21 cellular contexts compared by ENCODE assay signal in genomic region chr1:46425740-46426139, GRCh38.
"Had no signal": no experiment of that assay in that cellular context is flagged by ENCODE, and none has a peak within 500 bp of the region (broad histone marks: within the 10 kb centered on the region; RNA-seq: fewer than 3 reads in every experiment).

No MANE protein-coding gene starts in this region.

- H3K9me3 ChIP-seq: esophagus squamous epithelium, gastrocnemius medialis, sigmoid colon, thoracic aorta, vagina had no signal

- H3K27me3 ChIP-seq: vagina had no signal

- H3K36me3 ChIP-seq: esophagus squamous epithelium, gastrocnemius medialis, sigmoid colon, thoracic aorta, vagina had no signal

- H3K4me3 Mint-ChIP-seq: activated naive CD4-positive, alpha-beta T cell treated with anti-CD3 and anti-CD28 coated beads, Interleukin-2, amount 10 ng/mL, durations not matched to agents 7 days and 5 days; brain; type B pancreatic cell had no signal

- H3K36me3 Mint-ChIP-seq: activated naive CD4-positive, alpha-beta T cell treated with anti-CD3 and anti-CD28 coated beads, Interleukin-2, amount 10 ng/mL, durations not matched to agents 7 days and 5 days; brain; type B pancreatic cell had no signal

- H3K4me1 ChIP-seq: esophagus squamous epithelium, gastrocnemius medialis, sigmoid colon, vagina had no signal

- DNase-seq: activated CD4-positive, alpha-beta T cell treated with anti-CD3 and anti-CD28 coated beads for 1 hour; activated CD4-positive, alpha-beta T cell treated with anti-CD3 and anti-CD28 coated beads, Interleukin-2, amount 50 U/mL, for 4 hours; activated effector memory CD4-positive, alpha-beta T cell treated with anti-CD3 and anti-CD28 coated beads, Interleukin-2, amount 50 U/mL, for 16 hours; activated naive CD4-positive, alpha-beta T cell treated with anti-CD3 and anti-CD28 coated beads, Interleukin-2, amount 10 ng/mL, durations not matched to agents 7 days and 5 days; activated T-cell treated with anti-CD3 and anti-CD28 coated beads, Interleukin-2, amount 50 U/mL, for 48 hours; aorta; caudate nucleus; effector memory CD4-positive, alpha-beta T cell; esophagus squamous epithelium; gastrocnemius medialis; mesenchymal stem cell; occipital lobe; sigmoid colon; stimulated activated CD4-positive, alpha-beta T cell treated with anti-CD3 and anti-CD28 coated beads, Interleukin-4, amount 100 ng/mL, for 1 hour; stimulated activated naive CD4-positive, alpha-beta T cell treated with Interleukin-2 at 50 U/mL for 16 hours; T-helper 1 cell; T-helper 9 cell had no signal

- ATAC-seq: gastrocnemius medialis had no signal

- H3K9me3 Mint-ChIP-seq: activated naive CD4-positive, alpha-beta T cell treated with anti-CD3 and anti-CD28 coated beads, Interleukin-2, amount 10 ng/mL, durations not matched to agents 7 days and 5 days; type B pancreatic cell had no signal

- H3K27ac ChIP-seq: esophagus squamous epithelium, gastrocnemius medialis, sigmoid colon, thoracic aorta, vagina had no signal

- H3K4me3 ChIP-seq: esophagus squamous epithelium, gastrocnemius medialis, sigmoid colon, thoracic aorta, vagina had no signal

- H3K27ac Mint-ChIP-seq: brain, type B pancreatic cell had no signal

- H3K4me1 Mint-ChIP-seq: brain had no signal
